9 cellular contexts compared by ENCODE assay signal in the genomic region with DNA sequence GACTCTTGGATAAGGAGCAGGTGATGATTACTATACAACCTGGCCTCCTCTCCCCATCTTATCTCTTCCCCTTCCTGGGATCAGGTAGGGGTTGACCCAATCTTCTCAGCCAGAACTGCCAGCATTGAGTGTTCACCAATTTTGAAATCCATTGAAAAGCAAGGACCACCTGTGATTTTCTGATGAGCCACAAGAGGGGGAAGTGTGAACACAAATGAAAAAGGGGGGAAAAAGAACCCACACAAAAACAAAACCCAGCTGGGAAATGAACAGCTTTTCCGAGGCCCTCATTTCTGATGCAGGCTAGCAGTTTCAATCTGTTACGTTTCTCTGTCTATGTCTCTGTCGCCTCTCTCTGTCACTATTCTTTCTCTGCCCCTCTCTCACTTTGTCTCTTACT.
DNase-seq lines count a peak whose midpoint lies in the region; ATAC-seq and TF ChIP-seq lines count a peak whose summit lies in the region.
"Had no signal": no experiment of that assay in that cellular context is flagged by ENCODE, and none has a peak within 500 bp of the region (broad histone marks: within the 10 kb centered on the region; RNA-seq: fewer than 3 reads in every experiment).

No MANE protein-coding gene starts in this region.

- no peak overlapping the region for H2BK120ac ChIP-seq in trophoblast cell (ENCODE audit: insufficient read depth, low read length, poor library complexity)

- no peaks in the 10 kb centered on the region for H3K9me3 ChIP-seq in trophoblast cell (ENCODE audit: insufficient read depth, low read depth, low read length)

- no peaks in the 10 kb centered on the region for H3K9me3 Mint-ChIP-seq in activated T-cell treated with anti-CD3 and anti-CD28 coated beads, Interleukin-2, amount 50 U/mL, for 24 hours

- DNase-seq in GM12865 (ENCODE audit: low read depth) (peak; percentile 7), NCI-H748 treated with DMSO at 0.1 percent for 48 hours (lab: John Stamatoyannopoulos, UW) (peak; percentile 42), fibroblast of peridontal ligament (ENCODE audit: extremely low read depth) (peak; percentile 8), NCI-H1930 (lab: John Stamatoyannopoulos, UW) (no peak), trophoblast cell (no peak)
- no peak for DNase-seq in activated T-cell treated with anti-CD3 and anti-CD28 coated beads, Interleukin-2, amount 50 U/mL, for 24 hours
- DNase-seq: naive B cell had no signal

- H3K23ac ChIP-seq in trophoblast cell (ENCODE audit: low read length), result no peak overlapping the region

- H3K27me3 Mint-ChIP-seq in activated T-cell treated with anti-CD3 and anti-CD28 coated beads, Interleukin-2, amount 50 U/mL, for 24 hours, result peaks cover 39% of the 10 kb centered on the region

- no CpG with 5 or more reads among the region's 3 CpGs for WGBS in trophoblast cell (ENCODE audit: extremely low coverage, insufficient coverage, insufficient read length)

- H3K18ac ChIP-seq in trophoblast cell (ENCODE audit: low read length), result no peak overlapping the region

- no peak overlapping the region for H4K91ac ChIP-seq in trophoblast cell (ENCODE audit: low read depth, low read length)

- no peak overlapping the region for H3K14ac ChIP-seq in trophoblast cell (ENCODE audit: low read length)

- no peak overlapping the region for H4K12ac ChIP-seq in trophoblast cell (ENCODE audit: low read depth, low read length)

- H2AK5ac ChIP-seq in trophoblast cell (ENCODE audit: low read length), result no peak overlapping the region

- no peak overlapping the region for H3K9ac ChIP-seq in trophoblast cell (ENCODE audit: low read length)

- no peaks in the 10 kb centered on the region for H3K27me3 ChIP-seq in trophoblast cell (ENCODE audit: insufficient read depth, low read length)

- H2AFZ ChIP-seq in trophoblast cell (ENCODE audit: insufficient read depth, low read length, poor library complexity), result no peak overlapping the region

- ATAC-seq in GM19452 (IDR thresholded peaks at IDR 0.05; ENCODE audit: unreplicated experiment), result no peak

- no peak overlapping the region for H2BK5ac ChIP-seq in trophoblast cell (ENCODE audit: low read depth, low read length, poor library complexity)

- H3K36me3 Mint-ChIP-seq in activated T-cell treated with anti-CD3 and anti-CD28 coated beads, Interleukin-2, amount 50 U/mL, for 24 hours (ENCODE audit: low read depth), result no peaks in the 10 kb centered on the region
- H3K36me3 Mint-ChIP-seq: naive B cell had no signal

- H4K8ac ChIP-seq in trophoblast cell (ENCODE audit: low read depth, low read length), result no peak overlapping the region

- no peaks in the 10 kb centered on the region for H3K4me1 ChIP-seq in trophoblast cell (ENCODE audit: control insufficient read depth in 1 of 2, insufficient read depth in 2 of 2, low read length in 2 of 2)

- no peaks in the 10 kb centered on the region for H3K79me2 ChIP-seq in trophoblast cell (ENCODE audit: control insufficient read depth, insufficient read depth, low read length, poor library complexity)

- no peaks in the 10 kb centered on the region for H3K36me3 ChIP-seq in trophoblast cell (ENCODE audit: control insufficient read depth in 1 of 2, insufficient read depth in 2 of 2, low read length in 2 of 2)

- no peaks in the 10 kb centered on the region for H3K79me1 ChIP-seq in trophoblast cell (ENCODE audit: low read length)

- no peaks in the 10 kb centered on the region for H3K4me1 Mint-ChIP-seq in activated T-cell treated with anti-CD3 and anti-CD28 coated beads, Interleukin-2, amount 50 U/mL, for 24 hours (ENCODE audit: low read depth)
- H3K4me1 Mint-ChIP-seq: naive B cell had no signal

- H3K4me2 ChIP-seq in trophoblast cell (ENCODE audit: low read length), result no peak overlapping the region

- H3K4ac ChIP-seq in trophoblast cell (ENCODE audit: low read depth, low read length), result no peak overlapping the region

- TF ChIP-seq CTCF in 22Rv1 (IDR thresholded peaks at IDR 0.05), result peak; percentile 29; the same call in 1 of the 2 replicates
- TF ChIP-seq CTCF in GM12865 (IDR thresholded peaks at IDR 0.05; ENCODE audit: insufficient read depth, low read depth, low read length, missing control alignments), result no peak

- H2BK12ac ChIP-seq in trophoblast cell (ENCODE audit: low read length), result no peak overlapping the region

- no peak overlapping the region for H3K4me3 Mint-ChIP-seq in activated T-cell treated with anti-CD3 and anti-CD28 coated beads, Interleukin-2, amount 50 U/mL, for 24 hours
- H3K4me3 Mint-ChIP-seq: naive B cell had no signal

- H3K27ac Mint-ChIP-seq in activated T-cell treated with anti-CD3 and anti-CD28 coated beads, Interleukin-2, amount 50 U/mL, for 24 hours, result no peak overlapping the region

- H3K27ac ChIP-seq in 22Rv1 (no peak overlapping the region), trophoblast cell (ENCODE audit: low read depth, low read length) (no peak overlapping the region)

- H3K4me3 ChIP-seq in GM12865 (ENCODE audit: low read depth, low read length) (no peak overlapping the region), trophoblast cell (ENCODE audit: low read depth, low read length) (no peak overlapping the region)

Comparison
In these comparisons a context has a peak if more than half of its experiments do, and no peak if none do; other contexts are left out.
1. DNase-seq: peak in GM12865 (single experiment), NCI-H748 treated with DMSO at 0.1 percent for 48 hours (single experiment) and fibroblast of peridontal ligament (single experiment); none in NCI-H1930 (0 of 2), trophoblast cell (0 of 2) and activated T-cell treated with anti-CD3 and anti-CD28 coated beads, Interleukin-2, amount 50 U/mL, for 24 hours (single experiment).